Comparison of ENCODE assay signal across 25 cellular contexts in the genomic region with DNA sequence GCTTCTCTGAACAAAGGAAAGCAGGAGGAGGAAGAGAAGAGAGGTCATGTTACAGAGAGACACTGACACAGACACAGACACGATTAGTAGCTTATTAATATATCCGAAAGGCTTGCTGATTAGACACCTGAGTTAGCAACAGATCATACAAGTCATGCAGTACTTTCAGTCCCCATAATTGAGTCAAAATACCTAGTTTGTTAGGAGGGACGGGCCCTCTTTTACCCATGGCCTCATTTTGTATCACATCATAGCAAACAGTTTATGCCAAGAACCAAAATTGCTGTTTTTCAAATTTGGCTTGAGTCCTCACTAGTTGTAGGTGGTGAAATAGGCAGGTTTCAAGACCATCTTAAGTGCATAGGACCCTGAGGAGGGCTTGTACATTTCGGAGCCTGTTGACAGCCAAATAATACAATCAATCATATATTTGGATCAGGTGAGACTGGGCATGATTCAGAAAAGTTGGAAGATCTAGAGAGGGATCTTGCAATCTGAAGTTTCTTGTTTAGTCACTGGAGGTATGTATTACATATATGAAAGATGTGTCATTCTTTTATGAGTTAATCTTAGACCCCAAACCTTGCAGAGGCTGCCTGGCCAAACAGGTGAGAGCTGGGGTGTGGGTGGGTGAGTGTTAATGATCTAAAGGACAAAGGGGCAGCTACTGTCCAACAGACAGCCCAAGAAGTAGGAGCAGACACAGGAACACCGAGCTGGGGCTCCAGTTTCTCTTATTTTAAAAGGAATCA.
A peak's percentile ranks its signal among the peaks of the same experiment; 100 is the strongest.
DNase-seq lines count a peak whose midpoint lies in the region; ATAC-seq and TF ChIP-seq lines count a peak whose summit lies in the region.
"Had no signal": no experiment of that assay in that cellular context is flagged by ENCODE, and none has a peak within 500 bp of the region (broad histone marks: within the 10 kb centered on the region; RNA-seq: fewer than 3 reads in every experiment).

No MANE protein-coding gene starts in this region.

- no peak overlapping the region for H3K4me3 Mint-ChIP-seq in activated naive CD4-positive, alpha-beta T cell treated with anti-CD3 and anti-CD28 coated beads for 36 hours
- no peak overlapping the region for H3K4me3 Mint-ChIP-seq in activated naive CD4-positive, alpha-beta T cell treated with anti-CD3 and anti-CD28 coated beads, Interleukin-2, amount 10 ng/mL, durations not matched to agents 7 days and 5 days
- H3K4me3 Mint-ChIP-seq in stimulated activated effector memory CD8-positive, alpha-beta T cell treated with anti-CD3 and anti-CD28 coated beads, Interleukin-12 subunit alpha, Interleukin-12 subunit beta, amount 100 ng/mL, for 72 hours, result no peak overlapping the region
- H3K4me3 Mint-ChIP-seq: activated naive CD8-positive, alpha-beta T cell treated with anti-CD3 and anti-CD28 coated beads, Interleukin-2, amount 10 ng/mL, durations not matched to agents 7 days and 5 days; naive thymus-derived CD8-positive, alpha-beta T cell; T-cell had no signal

- WGBS in upper lobe of left lung, 2 donors, result 90% methylated on average over 5 of the region's 5 CpGs

- peaks cover 2% of the 10 kb centered on the region for H3K79me2 ChIP-seq in fibroblast of lung (ENCODE audit: control insufficient read depth, insufficient read depth, low read length)

- no peak for TF ChIP-seq EP300 in upper lobe of left lung (IDR thresholded peaks at IDR 0.05)

- H3K9me3 Mint-ChIP-seq in activated naive CD4-positive, alpha-beta T cell treated with anti-CD3 and anti-CD28 coated beads for 36 hours, result no peaks in the 10 kb centered on the region
- no peaks in the 10 kb centered on the region for H3K9me3 Mint-ChIP-seq in activated naive CD4-positive, alpha-beta T cell treated with anti-CD3 and anti-CD28 coated beads, Interleukin-2, amount 10 ng/mL, durations not matched to agents 7 days and 5 days
- no peaks in the 10 kb centered on the region for H3K9me3 Mint-ChIP-seq in stimulated activated effector memory CD8-positive, alpha-beta T cell treated with anti-CD3 and anti-CD28 coated beads, Interleukin-12 subunit alpha, Interleukin-12 subunit beta, amount 100 ng/mL, for 72 hours
- H3K9me3 Mint-ChIP-seq: activated naive CD8-positive, alpha-beta T cell treated with anti-CD3 and anti-CD28 coated beads, Interleukin-2, amount 10 ng/mL, durations not matched to agents 7 days and 5 days; activated T-helper 2 cell treated with anti-CD3 and anti-CD28 coated beads, Interferon-gamma antibody, Interleukin-2, Interleukin-4, amounts not matched to agents 10 μg/mL and 5 μg/mL and 100 μg/mL, durations not matched to agents 14 hours and 24 hours and 36 hours; naive thymus-derived CD8-positive, alpha-beta T cell; T-cell had no signal

- H3K27me3 ChIP-seq in RWPE2 (ENCODE audit: insufficient read depth, poor library complexity, severe bottlenecking), result no peaks in the 10 kb centered on the region
- H3K27me3 ChIP-seq in fibroblast of lung (ENCODE audit: control insufficient read depth, insufficient read depth, low read length), result no peaks in the 10 kb centered on the region
- H3K27me3 ChIP-seq in upper lobe of left lung, result no peaks in the 10 kb centered on the region
- H3K27me3 ChIP-seq: BLaER1, MG63, SJCRH30 had no signal

- H3K4me1 ChIP-seq in RWPE2 (ENCODE audit: insufficient read depth, poor library complexity, severe bottlenecking) (peaks cover 7% of the 10 kb centered on the region), fibroblast of lung (ENCODE audit: control insufficient read depth, extremely low read depth, insufficient read depth, low read length) (peaks cover 2% of the 10 kb centered on the region), upper lobe of left lung (no peaks in the 10 kb centered on the region)
- H3K4me1 ChIP-seq: SJCRH30 had no signal

- H3K9ac ChIP-seq in fibroblast of lung (ENCODE audit: insufficient read depth, low read length), result no peak overlapping the region
- H3K9ac ChIP-seq: BLaER1 had no signal

- H3K27ac ChIP-seq in RWPE2 (ENCODE audit: poor library complexity, severe bottlenecking) (no peak overlapping the region), fibroblast of lung (ENCODE audit: insufficient read depth, low read length) (peak overlapping the region; percentile 12), upper lobe of left lung (no peak overlapping the region)
- H3K27ac ChIP-seq: BLaER1, SJCRH30 had no signal

- no peak for TF ChIP-seq CTCF in RWPE2 (IDR thresholded peaks at IDR 0.05; ENCODE audit: poor library complexity, severe bottlenecking)
- TF ChIP-seq CTCF in fibroblast of lung (conservative IDR thresholded peaks at IDR 0.05 in 1 of 2, IDR thresholded peaks at IDR 0.05 in 1 of 2; ENCODE audit: low read depth in 1 of 2, low read length in 2 of 2), result no peak
- TF ChIP-seq CTCF in upper lobe of left lung (IDR thresholded peaks at IDR 0.05), result no peak

- ATAC-seq in RWPE2 (ENCODE audit: low read depth), result peak; percentile 79
- peak; percentile 69 for ATAC-seq in stimulated activated effector memory CD8-positive, alpha-beta T cell treated with anti-CD3 and anti-CD28 coated beads, Interleukin-12 subunit alpha, Interleukin-12 subunit beta, amount 100 ng/mL, for 72 hours
- ATAC-seq in upper lobe of left lung (ENCODE audit: low FRiP score in 2 of 2), result no peak
- no peak for ATAC-seq in left colon
- no peak for ATAC-seq in GM18858 (IDR thresholded peaks at IDR 0.05; ENCODE audit: unreplicated experiment)
- ATAC-seq: K562; naive thymus-derived CD8-positive, alpha-beta T cell; T-cell had no signal

- no peak for TF ChIP-seq POLR2A in upper lobe of left lung (IDR thresholded peaks at IDR 0.05)

- peaks cover 6% of the 10 kb centered on the region for H3K36me3 Mint-ChIP-seq in activated naive CD4-positive, alpha-beta T cell treated with anti-CD3 and anti-CD28 coated beads for 36 hours (ENCODE audit: low read depth)
- peaks cover 12% of the 10 kb centered on the region for H3K36me3 Mint-ChIP-seq in activated naive CD4-positive, alpha-beta T cell treated with anti-CD3 and anti-CD28 coated beads, Interleukin-2, amount 10 ng/mL, durations not matched to agents 7 days and 5 days
- H3K36me3 Mint-ChIP-seq in stimulated activated effector memory CD8-positive, alpha-beta T cell treated with anti-CD3 and anti-CD28 coated beads, Interleukin-12 subunit alpha, Interleukin-12 subunit beta, amount 100 ng/mL, for 72 hours, result no peaks in the 10 kb centered on the region

- H3K36me3 ChIP-seq in RWPE2 (ENCODE audit: low read depth) (peaks cover 14% of the 10 kb centered on the region), fibroblast of lung (ENCODE audit: control insufficient read depth, insufficient read depth, low read length) (peaks cover 41% of the 10 kb centered on the region), upper lobe of left lung (peaks cover 12 to 100% (median 60%) of the 10 kb centered on the region in 4 donors)

- H3K4me2 ChIP-seq in fibroblast of lung (ENCODE audit: extremely low read depth, insufficient read depth, low read length), result no peak overlapping the region
- H3K4me2 ChIP-seq: BLaER1 had no signal

- no peak overlapping the region for H3K4me3 ChIP-seq in RWPE2 (ENCODE audit: severe bottlenecking)
- no peak overlapping the region for H3K4me3 ChIP-seq in fibroblast of lung (replicated peaks in 1 of 4; ENCODE audit: control extremely low read depth in 1 of 4, insufficient read depth in 1 of 4, low read depth in 3 of 4, low read length in 4 of 4)
- no peak overlapping the region for H3K4me3 ChIP-seq in upper lobe of left lung
- H3K4me3 ChIP-seq: BLaER1, K562, MG63, SJCRH30 had no signal

- CTCF ChIA-PET in activated naive CD4-positive, alpha-beta T cell treated with anti-CD3 and anti-CD28 coated beads for 36 hours (lab: Charles Lee), result interaction anchor here (1.0 kb wide), 1 partner anchor 9 kb away, joined by 3 read pairs; no protein-coding TSS in a partner anchor
- CTCF ChIA-PET in activated naive CD4-positive, alpha-beta T cell treated with anti-CD3 and anti-CD28 coated beads, Interleukin-2, amount 10 ng/mL, durations not matched to agents 7 days and 5 days (lab: Charles Lee), result interaction anchor here (0.5 to 1.0 kb wide), 2 partner anchors 8 to 1420 kb away, joined by 4 to 5 read pairs; no protein-coding TSS in a partner anchor

- H3K27me3 Mint-ChIP-seq in activated naive CD4-positive, alpha-beta T cell treated with anti-CD3 and anti-CD28 coated beads for 36 hours (ENCODE audit: low read depth), result no peaks in the 10 kb centered on the region
- H3K27me3 Mint-ChIP-seq in activated naive CD4-positive, alpha-beta T cell treated with anti-CD3 and anti-CD28 coated beads, Interleukin-2, amount 10 ng/mL, durations not matched to agents 7 days and 5 days, result no peaks in the 10 kb centered on the region
- H3K27me3 Mint-ChIP-seq: activated naive CD8-positive, alpha-beta T cell treated with anti-CD3 and anti-CD28 coated beads, Interleukin-2, amount 10 ng/mL, durations not matched to agents 7 days and 5 days; naive thymus-derived CD8-positive, alpha-beta T cell; T-cell had no signal

- no peaks in the 10 kb centered on the region for H4K20me1 ChIP-seq in fibroblast of lung (ENCODE audit: control insufficient read depth, extremely low read depth, insufficient read depth, low read length)
- H4K20me1 ChIP-seq: BLaER1 had no signal

- H3K27ac Mint-ChIP-seq in activated naive CD4-positive, alpha-beta T cell treated with anti-CD3 and anti-CD28 coated beads for 36 hours, result peak overlapping the region; percentile 19
- no peak overlapping the region for H3K27ac Mint-ChIP-seq in activated naive CD4-positive, alpha-beta T cell treated with anti-CD3 and anti-CD28 coated beads, Interleukin-2, amount 10 ng/mL, durations not matched to agents 7 days and 5 days
- H3K27ac Mint-ChIP-seq in stimulated activated effector memory CD8-positive, alpha-beta T cell treated with anti-CD3 and anti-CD28 coated beads, Interleukin-12 subunit alpha, Interleukin-12 subunit beta, amount 100 ng/mL, for 72 hours, result peak overlapping the region; percentile 23
- H3K27ac Mint-ChIP-seq: activated naive CD8-positive, alpha-beta T cell treated with anti-CD3 and anti-CD28 coated beads, Interleukin-2, amount 10 ng/mL, durations not matched to agents 7 days and 5 days; activated T-helper 2 cell treated with anti-CD3 and anti-CD28 coated beads, Interferon-gamma antibody, Interleukin-2, Interleukin-4, amounts not matched to agents 10 μg/mL and 5 μg/mL and 100 μg/mL, durations not matched to agents 14 hours and 24 hours and 36 hours; T-cell had no signal

- H3K9me3 ChIP-seq in RWPE2 (ENCODE audit: severe bottlenecking) (no peaks in the 10 kb centered on the region), fibroblast of lung (ENCODE audit: control insufficient read depth, insufficient read depth, low read depth, low read length) (no peaks in the 10 kb centered on the region), upper lobe of left lung (no peaks in the 10 kb centered on the region)
- H3K9me3 ChIP-seq: BLaER1, MG63, SJCRH30 had no signal

- H3K4me1 Mint-ChIP-seq in activated naive CD4-positive, alpha-beta T cell treated with anti-CD3 and anti-CD28 coated beads for 36 hours (ENCODE audit: low read depth), result peaks cover 19% of the 10 kb centered on the region
- peaks cover 14% of the 10 kb centered on the region for H3K4me1 Mint-ChIP-seq in activated naive CD4-positive, alpha-beta T cell treated with anti-CD3 and anti-CD28 coated beads, Interleukin-2, amount 10 ng/mL, durations not matched to agents 7 days and 5 days
- H3K4me1 Mint-ChIP-seq in stimulated activated effector memory CD8-positive, alpha-beta T cell treated with anti-CD3 and anti-CD28 coated beads, Interleukin-12 subunit alpha, Interleukin-12 subunit beta, amount 100 ng/mL, for 72 hours, result peaks cover 15% of the 10 kb centered on the region

- H2AFZ ChIP-seq in fibroblast of lung (ENCODE audit: low read length), result no peak overlapping the region

- peak; percentile 33 for DNase-seq in activated naive CD4-positive, alpha-beta T cell treated with anti-CD3 and anti-CD28 coated beads for 36 hours
- no peak for DNase-seq in activated naive CD4-positive, alpha-beta T cell treated with anti-CD3 and anti-CD28 coated beads, Interleukin-2, amount 10 ng/mL, durations not matched to agents 7 days and 5 days
- no peak for DNase-seq in RWPE2 (ENCODE audit: low spot score)
- DNase-seq in fibroblast of lung (ENCODE audit: low read depth in 2 of 2), result no peak
- DNase-seq in stimulated activated effector memory CD8-positive, alpha-beta T cell treated with anti-CD3 and anti-CD28 coated beads, Interleukin-12 subunit alpha, Interleukin-12 subunit beta, amount 100 ng/mL, for 72 hours (ENCODE audit: low spot score in 2 of 2), result no peak
- DNase-seq in upper lobe of left lung, result no peak
- no peak for DNase-seq in left colon
- DNase-seq: activated naive CD8-positive, alpha-beta T cell treated with anti-CD3 and anti-CD28 coated beads, Interleukin-2, amount 10 ng/mL, durations not matched to agents 7 days and 5 days; central memory CD4-positive, alpha-beta T cell; dermis blood vessel endothelial cell; hippocampal formation; MG63; midbrain; naive thymus-derived CD8-positive, alpha-beta T cell; NCI-H2029; NCI-H226; NCI-H748 treated with DMSO at 0.1 percent for 48 hours; retina; SJCRH30; small intestine; T-cell had no signal

- intact Hi-C loops in activated naive CD4-positive, alpha-beta T cell treated with anti-CD3 and anti-CD28 coated beads for 36 hours (cut with micrococcal nuclease), result loop anchor here (2.0 kb wide), 2 partner anchors 279 to 533 kb away; no protein-coding TSS in a partner anchor
- intact Hi-C loops in left colon (cut with DNase I, micrococcal nuclease), result no loop called here

Comparison
In these comparisons a context has a peak if more than half of its experiments do, and no peak if none do; other contexts are left out.
1. ATAC-seq: peak in RWPE2 (single experiment) and stimulated activated effector memory CD8-positive, alpha-beta T cell treated with anti-CD3 and anti-CD28 coated beads, Interleukin-12 subunit alpha, Interleukin-12 subunit beta, amount 100 ng/mL, for 72 hours (single experiment); none in upper lobe of left lung (0 of 2), left colon (single experiment) and GM18858 (single experiment).